9 cellular contexts compared by ENCODE assay signal in genomic region chr6:56757585-56757984, GRCh38.
DNase-seq lines count a peak whose midpoint lies in the region; ATAC-seq and TF ChIP-seq lines count a peak whose summit lies in the region.
"Had no signal": no experiment of that assay in that cellular context is flagged by ENCODE, and none has a peak within 500 bp of the region (broad histone marks: within the 10 kb centered on the region; RNA-seq: fewer than 3 reads in every experiment).

No MANE protein-coding gene starts in this region.

- H3K27me3 ChIP-seq in left ventricle myocardium inferior (ENCODE audit: low read depth): no peaks in the 10 kb centered on the region
- no peaks in the 10 kb centered on the region for H3K27me3 ChIP-seq in upper lobe of right lung

- no peaks in the 10 kb centered on the region for H3K9me3 ChIP-seq in left ventricle myocardium inferior (replicated peaks)
- no peaks in the 10 kb centered on the region for H3K9me3 ChIP-seq in upper lobe of right lung

- H3K27ac ChIP-seq in left ventricle myocardium inferior (replicated peaks) (peak overlapping the region; percentile 55), upper lobe of right lung (peak overlapping the region; percentile 52)

- intact Hi-C loops in left ventricle myocardium inferior (cut with micrococcal nuclease): no loop called here
- intact Hi-C loops in upper lobe of right lung (cut with DNase I): no loop called here

- DNase-seq in SIG-M5 treated with dmso at 0.1 percent for 504 hours (lab: John Stamatoyannopoulos, UW; ENCODE audit: unreplicated experiment) (peak; percentile 19), SIG-M5 (lab: John Stamatoyannopoulos, UW) (no peak), RPMI7951 (ENCODE audit: low read depth) (peak; percentile 68), left ventricle myocardium inferior (no peak), upper lobe of right lung (no peak), ureter (ENCODE audit: low spot score) (no peak), activated gamma-delta T cell (lab: John Stamatoyannopoulos, UW) (no peak)

- peak; percentile 87 for ATAC-seq in upper lobe of right lung
- no peak for ATAC-seq in HG02981 (IDR thresholded peaks at IDR 0.05; ENCODE audit: unreplicated experiment)

- TF ChIP-seq CTCF in left ventricle myocardium inferior (IDR thresholded peaks at IDR 0.05; ENCODE audit: borderline replicate concordance) (peak; percentile 45), upper lobe of right lung (IDR thresholded peaks at IDR 0.05) (peak; percentile 47)

- H3K4me1 ChIP-seq in left ventricle myocardium inferior (peaks cover 72% of the 10 kb centered on the region), upper lobe of right lung (peaks cover 20% of the 10 kb centered on the region)

- H3K36me3 ChIP-seq in left ventricle myocardium inferior (no peaks in the 10 kb centered on the region), upper lobe of right lung (no peaks in the 10 kb centered on the region)

- no peak overlapping the region for H3K4me3 ChIP-seq in left ventricle myocardium inferior
- no peak overlapping the region for H3K4me3 ChIP-seq in upper lobe of right lung
- H3K4me3 ChIP-seq: skin epidermis had no signal

Comparison
In these comparisons a context has a peak if more than half of its experiments do, and no peak if none do; other contexts are left out.
1. DNase-seq: peak in SIG-M5 treated with dmso at 0.1 percent for 504 hours (single experiment) and RPMI7951 (single experiment); none in SIG-M5 (single experiment), left ventricle myocardium inferior (single experiment), upper lobe of right lung (single experiment), ureter (single experiment) and activated gamma-delta T cell (single experiment).